Comparison of ENCODE assay signal across 9 cellular contexts in genomic region chr16:1413684-1414531, GRCh38. TPM values are rescaled to one million over a fixed set of nuclear protein-coding genes. Genes with fewer than 3 reads are reported as not detected.
DNase-seq lines count a peak whose midpoint lies in the region; ATAC-seq and TF ChIP-seq lines count a peak whose summit lies in the region.
"Had no signal": no experiment of that assay in that cellular context is flagged by ENCODE, and none has a peak within 500 bp of the region (broad histone marks: within the 10 kb centered on the region; RNA-seq: fewer than 3 reads in every experiment).

No MANE protein-coding gene starts in this region.

- peak overlapping the region; percentile 60 for H3K9ac ChIP-seq in ES-I3 (ENCODE audit: low read depth, low read length)

- no peaks in the 10 kb centered on the region for H3K27me3 Mint-ChIP-seq in stimulated activated naive CD8-positive, alpha-beta T cell treated with anti-CD3 and anti-CD28 coated beads, Interleukin-15, amount 100 ng/mL, for 72 hours

- peak overlapping the region; percentile 89 to 92 for H3K4me3 Mint-ChIP-seq in stimulated activated naive CD8-positive, alpha-beta T cell treated with anti-CD3 and anti-CD28 coated beads, Interleukin-15, amount 100 ng/mL, for 72 hours

- H3K4me3 ChIP-seq in epithelial cell of esophagus (ENCODE audit: low read length), result peak overlapping the region; percentile 74

- peaks cover 36% of the 10 kb centered on the region for H3K4me1 Mint-ChIP-seq in stimulated activated naive CD8-positive, alpha-beta T cell treated with anti-CD3 and anti-CD28 coated beads, Interleukin-15, amount 100 ng/mL, for 72 hours

- DNase-seq in NCI-H748 treated with DMSO at 0.1 percent for 48 hours (lab: John Stamatoyannopoulos, UW) (peak; percentile 37), epithelial cell of esophagus (ENCODE audit: low read depth) (peak; percentile 52), myocyte (ENCODE audit: low read depth) (peak; percentile 47)
- peak; percentile 66 for DNase-seq in activated CD8-positive, alpha-beta memory T cell treated with anti-CD3 and anti-CD28 coated beads, Interleukin-2, amount 50 U/mL, for 4 hours
- peak; percentile 83 to 84 for DNase-seq in stimulated activated naive CD8-positive, alpha-beta T cell treated with anti-CD3 and anti-CD28 coated beads, Interleukin-15, amount 100 ng/mL, for 72 hours

- no peaks in the 10 kb centered on the region for H3K9me3 Mint-ChIP-seq in stimulated activated naive CD8-positive, alpha-beta T cell treated with anti-CD3 and anti-CD28 coated beads, Interleukin-15, amount 100 ng/mL, for 72 hours

- no peaks in the 10 kb centered on the region for H3K36me3 ChIP-seq in ES-I3 (ENCODE audit: insufficient read depth, low read length)

- peak overlapping the region; percentile 88 to 97 for H3K27ac Mint-ChIP-seq in stimulated activated naive CD8-positive, alpha-beta T cell treated with anti-CD3 and anti-CD28 coated beads, Interleukin-15, amount 100 ng/mL, for 72 hours

- no peaks in the 10 kb centered on the region for H3K4me1 ChIP-seq in ES-I3 (ENCODE audit: insufficient read depth, low read length)

- peak; percentile 32 for ATAC-seq in HG02610 (IDR thresholded peaks at IDR 0.05; ENCODE audit: unreplicated experiment)
- ATAC-seq in stimulated activated naive CD8-positive, alpha-beta T cell treated with anti-CD3 and anti-CD28 coated beads, Interleukin-15, amount 100 ng/mL, for 72 hours, result peak; percentile 87
- no peak for ATAC-seq in HG03135 (IDR thresholded peaks at IDR 0.05; ENCODE audit: unreplicated experiment)

- TF ChIP-seq CTCF in epithelial cell of esophagus (IDR thresholded peaks at IDR 0.05; ENCODE audit: insufficient read depth, low read depth, low read length, missing control alignments), result no peak

- H3K9me3 ChIP-seq in ES-I3 (ENCODE audit: control insufficient read depth, insufficient read depth, low read length), result no peaks in the 10 kb centered on the region

RNA-seq across cellular contexts. Expression of gene UNKL, which starts 0.6 kb away (rescaled TPM):
- total RNA-seq in myocyte, result 9.8 and 18.9 TPM in 2 replicates
- 11.0 TPM for polyA plus RNA-seq in myocyte (2012)

RNA-seq across cellular contexts. Expression of gene UQCC4, which starts 6.6 kb away (rescaled TPM):
- total RNA-seq in myocyte, result 17.0 and 21.4 TPM in 2 replicates
- polyA plus RNA-seq in myocyte (2012), result 16.3 TPM

RNA-seq across cellular contexts. Expression of gene PERCC1, which starts 17.0 kb away (rescaled TPM):
- total RNA-seq in myocyte, result not detected in 2 replicates
- not detected for polyA plus RNA-seq in myocyte (2012)
- total RNA-seq: pulmonary artery endothelial cell had no signal

RNA-seq across cellular contexts. Expression of gene CCDC154, which starts 30.4 kb away (rescaled TPM):
- 0.19 and 0.21 TPM in 2 replicates for total RNA-seq in myocyte
- 0.92 TPM for polyA plus RNA-seq in myocyte (2012)
